In the genomic region with DNA sequence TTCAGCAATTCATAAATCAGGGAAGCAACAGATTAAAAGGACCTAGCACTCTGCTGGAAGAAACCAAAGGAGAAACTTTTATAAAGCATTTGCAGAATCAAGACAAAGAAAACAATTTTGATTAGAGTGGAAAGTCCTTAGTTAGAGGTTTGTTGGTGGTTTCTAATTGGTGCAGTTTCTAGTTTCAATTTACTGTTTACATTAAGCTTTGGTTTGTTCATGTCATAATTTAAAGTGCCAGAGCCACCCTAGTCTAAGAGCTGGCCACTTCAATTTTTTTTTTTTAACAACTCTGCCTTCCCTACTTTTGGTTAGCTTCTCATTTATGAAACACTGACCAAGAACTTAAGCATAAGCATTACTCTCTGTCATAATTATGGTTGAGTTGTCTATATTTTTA, we compare ENCODE assay signal across 16 cellular contexts.
DNase-seq lines count a peak whose midpoint lies in the region; ATAC-seq and TF ChIP-seq lines count a peak whose summit lies in the region.
"Had no signal": no experiment of that assay in that cellular context is flagged by ENCODE, and none has a peak within 500 bp of the region (broad histone marks: within the 10 kb centered on the region; RNA-seq: fewer than 3 reads in every experiment).

No MANE protein-coding gene starts in this region.

- TF ChIP-seq CTCF in LNCaP clone FGC (IDR thresholded peaks at IDR 0.05; ENCODE audit: control insufficient read depth, extremely low read depth, insufficient read depth), result no peak
- TF ChIP-seq CTCF in OCI-LY3 (IDR thresholded peaks at IDR 0.05; ENCODE audit: low read depth, low read length), result no peak
- TF ChIP-seq CTCF in smooth muscle cell (IDR thresholded peaks at IDR 0.05; ENCODE audit: borderline replicate concordance, insufficient read depth, poor library complexity, severe bottlenecking), result no peak

- H3K4me3 Mint-ChIP-seq in activated T-cell treated with anti-CD3 and anti-CD28 coated beads, Interleukin-2, amount 50 U/mL, for 24 hours, result no peak overlapping the region
- H3K4me3 Mint-ChIP-seq: CD4-positive, CD25-positive, alpha-beta regulatory T cell had no signal

- peak; percentile 28 for DNase-seq in NCI-H510A treated with DMSO at 0.1 percent for 48 hours (lab: John Stamatoyannopoulos, UW)
- DNase-seq in NCI-H510A (lab: John Stamatoyannopoulos, UW), result no peak
- DNase-seq in LNCaP clone FGC (ENCODE audit: low read depth), result no peak
- DNase-seq in smooth muscle cell (lab: John Stamatoyannopoulos, UW; ENCODE audit: unreplicated experiment), result no peak
- DNase-seq in activated T-cell treated with anti-CD3 and anti-CD28 coated beads, Interleukin-2, amount 50 U/mL, for 24 hours, result no peak
- DNase-seq: CD4-positive, CD25-positive, alpha-beta regulatory T cell; DMS79 treated with DMSO at 0.1 percent for 48 hours; H7; NCI-H1092 treated with DMSO at 0.1 percent for 48 hours; NCI-H2029 treated with DMSO at 0.1 percent for 48 hours; NCI-H524; T-helper 9 cell had no signal

- no peak overlapping the region for H3K27ac Mint-ChIP-seq in activated T-cell treated with anti-CD3 and anti-CD28 coated beads, Interleukin-2, amount 50 U/mL, for 24 hours
- H3K27ac Mint-ChIP-seq: CD4-positive, CD25-positive, alpha-beta regulatory T cell had no signal

- no peak overlapping the region for H3K4me2 ChIP-seq in OCI-LY3 (ENCODE audit: low read length)
- peak overlapping the region; percentile 17 for H3K4me2 ChIP-seq in smooth muscle cell

- no peaks in the 10 kb centered on the region for H3K27me3 ChIP-seq in OCI-LY3 (ENCODE audit: low read depth, low read length)
- no peaks in the 10 kb centered on the region for H3K27me3 ChIP-seq in smooth muscle cell (ENCODE audit: low read depth)
- H3K27me3 ChIP-seq: SJSA1 had no signal

- no peaks in the 10 kb centered on the region for H3K9me3 ChIP-seq in OCI-LY3 (ENCODE audit: insufficient read depth, low read length)
- no peaks in the 10 kb centered on the region for H3K9me3 ChIP-seq in smooth muscle cell (replicated peaks; ENCODE audit: low read depth)

- H3K36me3 ChIP-seq in OCI-LY3 (replicated peaks; ENCODE audit: low read depth, low read length) (no peaks in the 10 kb centered on the region), smooth muscle cell (ENCODE audit: low read depth) (no peaks in the 10 kb centered on the region)
- H3K36me3 ChIP-seq: SJSA1 had no signal

- no peaks in the 10 kb centered on the region for H3F3A ChIP-seq in smooth muscle cell (ENCODE audit: low read depth)

- H3K4me1 ChIP-seq in OCI-LY3 (ENCODE audit: low read length) (no peaks in the 10 kb centered on the region), smooth muscle cell (ENCODE audit: low read depth) (no peaks in the 10 kb centered on the region)
- H3K4me1 ChIP-seq: SJSA1 had no signal

- no peak overlapping the region for H3K9ac ChIP-seq in OCI-LY3 (ENCODE audit: low read length)
- H3K9ac ChIP-seq in smooth muscle cell (ENCODE audit: low read depth), result no peak overlapping the region

- H3K36me3 Mint-ChIP-seq in activated T-cell treated with anti-CD3 and anti-CD28 coated beads, Interleukin-2, amount 50 U/mL, for 24 hours (ENCODE audit: low read depth), result no peaks in the 10 kb centered on the region
- H3K36me3 Mint-ChIP-seq: CD4-positive, CD25-positive, alpha-beta regulatory T cell had no signal

- H2AFZ ChIP-seq in OCI-LY3 (ENCODE audit: low read depth, low read length) (peak overlapping the region; percentile 74), smooth muscle cell (ENCODE audit: low read depth) (no peak overlapping the region)

- H3K4me3 ChIP-seq in LNCaP clone FGC (ENCODE audit: low read depth, low read length) (peak overlapping the region; percentile 23; the same call in 1 of the 2 replicates), OCI-LY3 (ENCODE audit: low read length) (no peak overlapping the region), smooth muscle cell (no peak overlapping the region)
- H3K4me3 ChIP-seq: SJSA1 had no signal

- H3K27ac ChIP-seq in OCI-LY3 (ENCODE audit: low read length) (no peak overlapping the region), smooth muscle cell (ENCODE audit: low read depth) (no peak overlapping the region)
- H3K27ac ChIP-seq: SJSA1 had no signal

- ATAC-seq in HG02642 (IDR thresholded peaks at IDR 0.05; ENCODE audit: poor library complexity, unreplicated experiment), result no peak
- ATAC-seq: Right ventricle myocardium inferior had no signal

- H4K20me1 ChIP-seq in OCI-LY3 (ENCODE audit: insufficient read depth, low read length), result no peaks in the 10 kb centered on the region
- H4K20me1 ChIP-seq in smooth muscle cell (ENCODE audit: low read depth), result no peaks in the 10 kb centered on the region

- H3K4me1 Mint-ChIP-seq in activated T-cell treated with anti-CD3 and anti-CD28 coated beads, Interleukin-2, amount 50 U/mL, for 24 hours (ENCODE audit: low read depth), result no peaks in the 10 kb centered on the region
- H3K4me1 Mint-ChIP-seq: CD4-positive, CD25-positive, alpha-beta regulatory T cell had no signal

- H3K79me2 ChIP-seq in OCI-LY3 (ENCODE audit: low read length), result no peaks in the 10 kb centered on the region
- H3K79me2 ChIP-seq in smooth muscle cell (ENCODE audit: low read depth), result no peaks in the 10 kb centered on the region

- H3K27me3 Mint-ChIP-seq in activated T-cell treated with anti-CD3 and anti-CD28 coated beads, Interleukin-2, amount 50 U/mL, for 24 hours, result no peaks in the 10 kb centered on the region
- H3K27me3 Mint-ChIP-seq: CD4-positive, CD25-positive, alpha-beta regulatory T cell had no signal

- H3K9me3 Mint-ChIP-seq in activated T-cell treated with anti-CD3 and anti-CD28 coated beads, Interleukin-2, amount 50 U/mL, for 24 hours, result peaks cover 25% of the 10 kb centered on the region
